ENCODE assay signal across 21 cellular contexts in the genomic region with DNA sequence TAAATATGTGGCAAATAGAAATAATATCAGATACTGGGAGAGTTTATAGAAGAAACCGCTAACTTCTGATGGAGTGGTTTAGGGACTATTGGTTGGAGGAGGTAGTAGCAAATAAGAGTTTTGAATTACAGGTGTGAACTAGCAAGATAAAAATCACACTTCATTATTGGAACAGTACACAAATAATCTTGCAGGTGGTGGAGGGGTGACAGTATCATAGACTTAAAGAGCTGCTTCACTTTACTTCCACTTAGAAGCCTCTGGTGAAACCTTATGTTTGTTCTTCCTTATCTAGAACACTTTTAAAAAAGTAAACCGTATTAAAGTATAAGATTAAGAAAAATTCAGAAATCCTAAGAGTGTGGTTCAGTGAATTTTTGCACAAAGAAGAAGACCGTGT.
DNase-seq lines count a peak whose midpoint lies in the region; ATAC-seq, FAIRE-seq and TF ChIP-seq lines count a peak whose summit lies in the region.
"Had no signal": no experiment of that assay in that cellular context is flagged by ENCODE, and none has a peak within 500 bp of the region (broad histone marks: within the 10 kb centered on the region; RNA-seq: fewer than 3 reads in every experiment).

No MANE protein-coding gene starts in this region.

- no peaks in the 10 kb centered on the region for H3K27me3 Mint-ChIP-seq in stimulated activated memory B cell treated with anti-CD40 and anti-IgM and Interleukin-4, amounts not matched to agents 10 μg/mL and 1 μg/mL and 100 μg/mL, for 72 hours

- H3K4me1 ChIP-seq in left ventricle myocardium inferior (peaks cover 74% of the 10 kb centered on the region), heart left ventricle (peaks cover 0 to 68% (median 40%) of the 10 kb centered on the region in 12 donors), adrenal gland (replicated peaks in 1 of 2) (peaks cover 31 to 53% of the 10 kb centered on the region in 2 donors), tibial artery (peaks cover 0 to 54% (median 5%) of the 10 kb centered on the region in 4 donors)

- peaks cover 76% of the 10 kb centered on the region for H3K4me1 Mint-ChIP-seq in stimulated activated memory B cell treated with anti-CD40 and anti-IgM and Interleukin-4, amounts not matched to agents 10 μg/mL and 1 μg/mL and 100 μg/mL, for 72 hours

- intact Hi-C loops in left ventricle myocardium inferior (cut with micrococcal nuclease) (no loop called here), heart left ventricle (cut with DNase I) (no loop called here), adrenal gland (cut with DNase I) (no loop called here), tibial artery (cut with DNase I; ENCODE audit: low total_unique reads) (no loop called here)

- H3K4me3 ChIP-seq in left ventricle myocardium inferior (no peak overlapping the region), heart left ventricle (no peak overlapping the region), adrenal gland (no peak overlapping the region), tibial artery (no peak overlapping the region)
- H3K4me3 ChIP-seq: BLaER1, GM12878, GM23248, HAP-1 had no signal

- no peaks in the 10 kb centered on the region for H3K27me3 ChIP-seq in left ventricle myocardium inferior (ENCODE audit: low read depth)
- H3K27me3 ChIP-seq in heart left ventricle, result no peaks in the 10 kb centered on the region
- no peaks in the 10 kb centered on the region for H3K27me3 ChIP-seq in adrenal gland
- no peaks in the 10 kb centered on the region for H3K27me3 ChIP-seq in tibial artery
- H3K27me3 ChIP-seq: BLaER1 had no signal

- peak overlapping the region; percentile 53 for H3K27ac ChIP-seq in left ventricle myocardium inferior (replicated peaks)
- H3K27ac ChIP-seq in heart left ventricle, result peak overlapping the region in 4 of 12 donors; percentile 13 to 61 (median 28)
- peak overlapping the region in 3 of 5 donors; percentile 49 to 75 (median 58) for H3K27ac ChIP-seq in adrenal gland
- H3K27ac ChIP-seq in tibial artery, result no peak overlapping the region
- H3K27ac ChIP-seq: BLaER1, GM23248 had no signal

- TF ChIP-seq CTCF in left ventricle myocardium inferior (IDR thresholded peaks at IDR 0.05; ENCODE audit: borderline replicate concordance) (no peak), heart left ventricle (IDR thresholded peaks at IDR 0.05) (no peak), adrenal gland (IDR thresholded peaks at IDR 0.05) (no peak), tibial artery (IDR thresholded peaks at IDR 0.05) (no peak)

- DNase-seq in left ventricle myocardium inferior, result no peak
- no peak for DNase-seq in heart left ventricle
- no peak for DNase-seq in adrenal gland
- no peak for DNase-seq in activated T-cell treated with anti-CD3 and anti-CD28 coated beads, Interleukin-2, amount 50 U/mL, for 1 hour
- DNase-seq in occipital lobe (lab: John Stamatoyannopoulos, UW), result no peak
- DNase-seq in tibial artery, result no peak
- DNase-seq in GM19239 (ENCODE audit: insufficient read length, low spot score), result no peak
- DNase-seq: 8988T; Calu3; CD8-positive, alpha-beta T cell; DMS 273 treated with DMSO at 0.1 percent for 48 hours; DMS53; DND-41; EL; GM23248 had no signal

- peaks cover 21% of the 10 kb centered on the region for H3K36me3 ChIP-seq in left ventricle myocardium inferior
- peaks cover 0 to 36% (median 11%) of the 10 kb centered on the region in 9 donors for H3K36me3 ChIP-seq in heart left ventricle
- H3K36me3 ChIP-seq in adrenal gland (replicated peaks in 1 of 2), result no peaks in the 10 kb centered on the region
- no peaks in the 10 kb centered on the region for H3K36me3 ChIP-seq in tibial artery

- 90 to 95% (median 92%) methylated on average over 3 of the region's 3 CpGs for WGBS in heart left ventricle, 4 donors
- WGBS in adrenal gland, 4 donors, result 86 to 93% (median 91%) methylated on average over 3 of the region's 3 CpGs

- no peaks in the 10 kb centered on the region for H3K9me3 ChIP-seq in left ventricle myocardium inferior (replicated peaks)
- no peaks in the 10 kb centered on the region for H3K9me3 ChIP-seq in heart left ventricle
- no peaks in the 10 kb centered on the region for H3K9me3 ChIP-seq in adrenal gland (replicated peaks in 1 of 3)
- H3K9me3 ChIP-seq in tibial artery, result no peaks in the 10 kb centered on the region
- H3K9me3 ChIP-seq: HAP-1 had no signal

- H3K9me3 Mint-ChIP-seq in stimulated activated memory B cell treated with anti-CD40 and anti-IgM and Interleukin-4, amounts not matched to agents 10 μg/mL and 1 μg/mL and 100 μg/mL, for 72 hours, result peaks cover 3% of the 10 kb centered on the region

- peak overlapping the region; percentile 30 for H3K27ac Mint-ChIP-seq in stimulated activated memory B cell treated with anti-CD40 and anti-IgM and Interleukin-4, amounts not matched to agents 10 μg/mL and 1 μg/mL and 100 μg/mL, for 72 hours
- H3K27ac Mint-ChIP-seq: CD8-positive, alpha-beta T cell had no signal

- H3K36me3 Mint-ChIP-seq in stimulated activated memory B cell treated with anti-CD40 and anti-IgM and Interleukin-4, amounts not matched to agents 10 μg/mL and 1 μg/mL and 100 μg/mL, for 72 hours, result peaks cover 61% of the 10 kb centered on the region

- no peak overlapping the region for H3K4me3 Mint-ChIP-seq in stimulated activated memory B cell treated with anti-CD40 and anti-IgM and Interleukin-4, amounts not matched to agents 10 μg/mL and 1 μg/mL and 100 μg/mL, for 72 hours
- H3K4me3 Mint-ChIP-seq: CD14-positive monocyte; CD8-positive, alpha-beta T cell had no signal

- FAIRE-seq in GM19239 (lab: Jason Lieb, UNC), result no peak
- FAIRE-seq: HepG2 had no signal

- ATAC-seq in heart left ventricle, result no peak
- ATAC-seq in stimulated activated memory B cell treated with anti-CD40 and anti-IgM and Interleukin-4, amounts not matched to agents 10 μg/mL and 1 μg/mL and 100 μg/mL, for 72 hours, result no peak
- ATAC-seq: CD8-positive, alpha-beta T cell; GM12878; HepG2 had no signal

- no peak for TF ChIP-seq POLR2A in heart left ventricle (IDR thresholded peaks at IDR 0.05)
- no peak for TF ChIP-seq POLR2A in adrenal gland (IDR thresholded peaks at IDR 0.05)

Comparison
In these comparisons a context has a peak if more than half of its experiments do, and no peak if none do; other contexts are left out.
1. H3K27ac ChIP-seq: peak in left ventricle myocardium inferior (single experiment) and adrenal gland (3 of 5); none in tibial artery (0 of 2).